18 cellular contexts compared by ENCODE assay signal in genomic region chr2:180257247-180257646, GRCh38.
A peak's percentile ranks its signal among the peaks of the same experiment; 100 is the strongest.
DNase-seq lines count a peak whose midpoint lies in the region; ATAC-seq and TF ChIP-seq lines count a peak whose summit lies in the region.
"Had no signal": no experiment of that assay in that cellular context is flagged by ENCODE, and none has a peak within 500 bp of the region (broad histone marks: within the 10 kb centered on the region; RNA-seq: fewer than 3 reads in every experiment).

No MANE protein-coding gene starts in this region.

- H3K4me1 ChIP-seq in GM23338 (ENCODE audit: insufficient read depth) (peaks cover 9% of the 10 kb centered on the region; the same call in 1 of the 2 replicates), Panc1 (ENCODE audit: control insufficient read depth, insufficient read depth, low read length) (no peaks in the 10 kb centered on the region)
- H3K4me1 ChIP-seq: BLaER1 had no signal

- no peak for TF ChIP-seq CTCF in GM23338 (conservative IDR thresholded peaks at IDR 0.05; ENCODE audit: low read depth in 2 of 2)
- no peak for TF ChIP-seq CTCF in Panc1 (IDR thresholded peaks at IDR 0.05)

- CTCF ChIA-PET in HEK293T (lab: Yijun Ruan, JAX): no interaction called here
- CTCF ChIA-PET in Panc1 (lab: Charles Lee): no interaction called here

- H4K20me1 ChIP-seq in GM23338 (replicated peaks; ENCODE audit: insufficient read depth): no peaks in the 10 kb centered on the region
- H4K20me1 ChIP-seq: BLaER1 had no signal

- H3K4me2 ChIP-seq in GM23338: no peak overlapping the region
- H3K4me2 ChIP-seq: BLaER1 had no signal

- H3K4me3 ChIP-seq in GM23338: no peak overlapping the region
- H3K4me3 ChIP-seq in Panc1 (ENCODE audit: low read depth in 2 of 2, low read length in 2 of 2): no peak overlapping the region
- H3K4me3 ChIP-seq: BLaER1, GM12878, HAP-1 had no signal

- H3K9me3 ChIP-seq in Panc1 (ENCODE audit: control insufficient read depth, insufficient read depth, low read depth, low read length): no peaks in the 10 kb centered on the region
- H3K9me3 ChIP-seq: BLaER1, HAP-1 had no signal

- H3K79me2 ChIP-seq in GM23338 (replicated peaks; ENCODE audit: insufficient read depth): no peaks in the 10 kb centered on the region

- H3K9me2 ChIP-seq in GM23338 (ENCODE audit: insufficient read depth): peaks cover 3% of the 10 kb centered on the region; the same call in 1 of the 2 replicates

- no peak overlapping the region for H3K4me3 Mint-ChIP-seq in GM23338
- H3K4me3 Mint-ChIP-seq: B cell; CD14-positive monocyte; CD4-positive, alpha-beta T cell; CD8-positive, alpha-beta memory T cell had no signal

- peaks cover 4% of the 10 kb centered on the region for H3K27me3 Mint-ChIP-seq in GM23338 (ENCODE audit: insufficient read depth, low read depth, poor library complexity)
- H3K27me3 Mint-ChIP-seq: CD4-positive, alpha-beta T cell had no signal

- no peaks in the 10 kb centered on the region for H3K36me3 ChIP-seq in GM23338 (ENCODE audit: insufficient read depth)
- no peaks in the 10 kb centered on the region for H3K36me3 ChIP-seq in Panc1 (ENCODE audit: control insufficient read depth, insufficient read depth, low read length)
- H3K36me3 ChIP-seq: BLaER1, HAP-1 had no signal

- no TSS peak for BruUV-seq in Panc1 (replicated peaks; lab: Mats Ljungman, UMichigan)

- DNase-seq in GM23338 (ENCODE audit: low spot score): no peak
- DNase-seq in HEK293T (ENCODE audit: extremely low spot score): no peak
- DNase-seq in Panc1 (ENCODE audit: low read depth, low spot score): no peak
- no peak for DNase-seq in HuH-7.5 (ENCODE audit: low spot score)
- no peak for DNase-seq in anterior cingulate cortex (lab: John Stamatoyannopoulos, UW)
- DNase-seq: CD4-positive, alpha-beta T cell; CD8-positive, alpha-beta memory T cell; DMS 273 treated with DMSO at 0.1 percent for 48 hours; DMS79; EL; GDM1 had no signal

- no peaks in the 10 kb centered on the region for H3K9me3 Mint-ChIP-seq in GM23338

- H3K36me3 Mint-ChIP-seq in GM23338 (ENCODE audit: low read depth): no peaks in the 10 kb centered on the region
- H3K36me3 Mint-ChIP-seq: CD14-positive monocyte; CD8-positive, alpha-beta memory T cell had no signal

- H3K27ac ChIP-seq in GM23338 (ENCODE audit: low read depth) (no peak overlapping the region), Panc1 (ENCODE audit: low read length) (peak overlapping the region; percentile 4; the same call in 1 of the 2 replicates)
- H3K27ac ChIP-seq: BLaER1 had no signal

- H2AFZ ChIP-seq in GM23338: peak overlapping the region; percentile 16

- POLR2A ChIA-PET in HEK293T (lab: Yijun Ruan, JAX) (no interaction called here), Panc1 (lab: Charles Lee) (no interaction called here)

- intact Hi-C loops in Panc1 (cut with micrococcal nuclease; ENCODE audit: unreplicated experiment): no loop called here

- in situ Hi-C loops in Panc1 (cut with HindIII; ENCODE audit: low pct_unique_long_range_greater_than_20kb, low sequenced_read_pairs): no loop called here

- peaks cover 7% of the 10 kb centered on the region; the same call in 2 of the 3 replicates for H3K4me1 Mint-ChIP-seq in GM23338
- H3K4me1 Mint-ChIP-seq: CD14-positive monocyte; CD8-positive, alpha-beta memory T cell had no signal

- ATAC-seq in GM23338 (no peak), Panc1 (no peak), GM19452 (IDR thresholded peaks at IDR 0.05; ENCODE audit: unreplicated experiment) (no peak), HG02973 (IDR thresholded peaks at IDR 0.05; ENCODE audit: unreplicated experiment) (no peak)
- ATAC-seq: GM12878 had no signal

- H3K27ac Mint-ChIP-seq in GM23338: 0 out of 2 replicates have a peak overlapping the region, but pooled peaks have one; percentile 18
- H3K27ac Mint-ChIP-seq: B cell; CD14-positive monocyte; CD4-positive, alpha-beta T cell; CD8-positive, alpha-beta memory T cell had no signal

- H3K27me3 ChIP-seq in GM23338 (ENCODE audit: insufficient read depth) (no peaks in the 10 kb centered on the region), Panc1 (ENCODE audit: control insufficient read depth, insufficient read depth, low read length) (no peaks in the 10 kb centered on the region)
- H3K27me3 ChIP-seq: BLaER1 had no signal

- H3F3A ChIP-seq in GM23338 (replicated peaks; ENCODE audit: low read depth): no peaks in the 10 kb centered on the region

TF ChIP-seq in GM23338, 12 proteins besides CTCF, POLR2A, EP300 and RAD21 (continues in another document):
- no peak for TF ChIP-seq CREB1 (CRISPR knock-in tag; IDR thresholded peaks at IDR 0.05; ENCODE audit: low read depth)
- no peak for TF ChIP-seq JUNB (IDR thresholded peaks at IDR 0.05; ENCODE audit: unreplicated experiment)
- no peak for TF ChIP-seq EZH2 (IDR thresholded peaks at IDR 0.05; ENCODE audit: low read depth, unreplicated experiment)
- TF ChIP-seq ZNF331 (CRISPR knock-in tag; IDR thresholded peaks at IDR 0.05; ENCODE audit: low read depth): no peak
- TF ChIP-seq ETS1 (IDR thresholded peaks at IDR 0.05): no peak
- TF ChIP-seq STAT1 (IDR thresholded peaks at IDR 0.05; ENCODE audit: unreplicated experiment): no peak
- TF ChIP-seq POLR2AphosphoS5 (IDR thresholded peaks at IDR 0.05; ENCODE audit: low read depth): no peak
- no peak for TF ChIP-seq NANOG (IDR thresholded peaks at IDR 0.05; ENCODE audit: borderline replicate concordance)
- TF ChIP-seq ZNF114 (CRISPR knock-in tag; IDR thresholded peaks at IDR 0.05): no peak

TF ChIP-seq in HEK293T, 16 proteins besides CTCF, POLR2A, EP300 and RAD21:
- no peak for TF ChIP-seq TARDBP (IDR thresholded peaks at IDR 0.05)
- peak; percentile 93 for TF ChIP-seq ZNF384 (IDR thresholded peaks at IDR 0.05)
